ENCODE assay signal across 1 cellular context in genomic region chr19:1069009-1069779, GRCh38.
TF ChIP-seq lines count a peak whose summit lies in the region.

No MANE protein-coding gene starts in this region.

TF ChIP-seq in HepG2, 621 proteins besides CTCF, POLR2A, EP300 and RAD21:
- TF ChIP-seq KAT7 (CRISPR knock-in tag; IDR thresholded peaks at IDR 0.05; ENCODE audit: borderline replicate concordance) (no peak), HNRNPL (IDR thresholded peaks at IDR 0.05; ENCODE audit: low read depth, low read length) (0 out of 2 replicates have a peak, but pooled peaks have one; percentile 55), ARID3A (IDR thresholded peaks at IDR 0.05; ENCODE audit: low read depth, low read length) (no peak), SPEN (CRISPR knock-in tag; IDR thresholded peaks at IDR 0.05; ENCODE audit: low read depth) (no peak), STAT5B (CRISPR knock-in tag; IDR thresholded peaks at IDR 0.05) (no peak), SIX1 (CRISPR knock-in tag; IDR thresholded peaks at IDR 0.05; ENCODE audit: borderline replicate concordance) (no peak), ZNF629 (CRISPR knock-in tag; conservative IDR thresholded peaks at IDR 0.05) (peak; percentile 87), PRDM10 (CRISPR knock-in tag; IDR thresholded peaks at IDR 0.05; ENCODE audit: low read depth) (no peak), JDP2 (CRISPR knock-in tag; IDR thresholded peaks at IDR 0.05; ENCODE audit: borderline replicate concordance) (no peak), KLF15 (CRISPR knock-in tag; IDR thresholded peaks at IDR 0.05; ENCODE audit: borderline replicate concordance) (no peak), HNF1A (IDR thresholded peaks at IDR 0.05; ENCODE audit: low read depth) (no peak), HNF1A (CRISPR knock-in tag; IDR thresholded peaks at IDR 0.05; ENCODE audit: borderline replicate concordance) (no peak), ZZZ3 (CRISPR knock-in tag; IDR thresholded peaks at IDR 0.05; ENCODE audit: borderline replicate concordance) (no peak), TSC22D2 (CRISPR knock-in tag; IDR thresholded peaks at IDR 0.05; ENCODE audit: borderline replicate concordance) (no peak), ZBTB38 (CRISPR knock-in tag; IDR thresholded peaks at IDR 0.05) (no peak), ZNF550 (CRISPR knock-in tag; IDR thresholded peaks at IDR 0.05; ENCODE audit: borderline replicate concordance) (no peak), ZBED4 (CRISPR knock-in tag; IDR thresholded peaks at IDR 0.05; ENCODE audit: borderline replicate concordance) (no peak), CREM (IDR thresholded peaks at IDR 0.05) (no peak), CREM (CRISPR knock-in tag; IDR thresholded peaks at IDR 0.05) (no peak), ZFP36 (IDR thresholded peaks at IDR 0.05; ENCODE audit: borderline replicate concordance, low read depth, low read length, partially characterized antibody) (peak; percentile 25), ATRX (CRISPR knock-in tag; IDR thresholded peaks at IDR 0.05; ENCODE audit: borderline replicate concordance) (no peak), MTF2 (CRISPR knock-in tag; IDR thresholded peaks at IDR 0.05; ENCODE audit: borderline replicate concordance) (no peak), ZBTB8A (CRISPR knock-in tag; IDR thresholded peaks at IDR 0.05; ENCODE audit: borderline replicate concordance, low read depth) (no peak), ZNF121 (CRISPR knock-in tag; IDR thresholded peaks at IDR 0.05) (no peak), ZSCAN21 (CRISPR knock-in tag; IDR thresholded peaks at IDR 0.05; ENCODE audit: borderline replicate concordance) (no peak), ZNF614 (CRISPR knock-in tag; IDR thresholded peaks at IDR 0.05; ENCODE audit: borderline replicate concordance) (no peak), ISX (CRISPR knock-in tag; conservative IDR thresholded peaks at IDR 0.05) (no peak)
TF ChIP-seq in HepG2: peak in this region for 3.
